In genomic region chr2:39133215-39133851, GRCh38 we compare ENCODE assay signal across 24 cellular contexts. TPM values are rescaled to one million over a fixed set of nuclear protein-coding genes. Genes with fewer than 3 reads are reported as not detected.
DNase-seq lines count a peak whose midpoint lies in the region; ATAC-seq and TF ChIP-seq lines count a peak whose summit lies in the region.
"Had no signal": no experiment of that assay in that cellular context is flagged by ENCODE, and none has a peak within 500 bp of the region (broad histone marks: within the 10 kb centered on the region; RNA-seq: fewer than 3 reads in every experiment).

No MANE protein-coding gene starts in this region.

- no peak overlapping the region for H3K4me3 ChIP-seq in uterus
- H3K4me3 ChIP-seq: BLaER1 treated with 17β-estradiol and CSF1 and Interleukin-3, amounts not matched to agents 10 nM and 100 nM; GM23248; PC-9 had no signal

- TF ChIP-seq POLR2A in uterus (IDR thresholded peaks at IDR 0.05): no peak

- no peak overlapping the region for H3K4me3 Mint-ChIP-seq in activated CD4-positive, alpha-beta T cell treated with anti-CD3 and anti-CD28 coated beads, Interleukin-2, amount 10 ng/mL, durations not matched to agents 7 days and 5 days
- H3K4me3 Mint-ChIP-seq in activated naive CD8-positive, alpha-beta T cell treated with anti-CD3 and anti-CD28 coated beads, Interleukin-2, amount 10 ng/mL, durations not matched to agents 7 days and 5 days: peak overlapping the region; percentile 35
- H3K4me3 Mint-ChIP-seq in activated naive CD8-positive, alpha-beta T cell treated with anti-CD3 and anti-CD28 coated beads, Interleukin-2, amount 50 U/mL, for 24 hours: no peak overlapping the region
- H3K4me3 Mint-ChIP-seq in activated B cell treated with CpG ODN at 0.5 μM for 24 hours: no peak overlapping the region
- H3K4me3 Mint-ChIP-seq in CD4-positive, alpha-beta T cell: no peak overlapping the region
- H3K4me3 Mint-ChIP-seq: H9 had no signal

- intact Hi-C loops in activated B cell treated with CpG ODN at 0.5 μM for 24 hours (cut with micrococcal nuclease): no loop called here
- intact Hi-C loops in uterus (cut with DNase I; ENCODE audit: low total_unique reads): no loop called here
- intact Hi-C loops in CD4-positive, alpha-beta T cell (cut with DNase I, micrococcal nuclease): no loop called here

- H3K27me3 ChIP-seq in uterus: no peaks in the 10 kb centered on the region
- no peaks in the 10 kb centered on the region for H3K27me3 ChIP-seq in CD4-positive, alpha-beta T cell (ENCODE audit: control insufficient read depth, insufficient read depth, low read length)
- H3K27me3 ChIP-seq: BLaER1 treated with 17β-estradiol and CSF1 and Interleukin-3, amounts not matched to agents 10 nM and 100 nM had no signal

- H3K36me3 ChIP-seq in uterus: no peaks in the 10 kb centered on the region
- H3K36me3 ChIP-seq: BLaER1 treated with 17β-estradiol and CSF1 and Interleukin-3, amounts not matched to agents 10 nM and 100 nM had no signal

- no peak for DNase-seq in activated CD4-positive, alpha-beta T cell treated with anti-CD3 and anti-CD28 coated beads, Interleukin-2, amount 10 ng/mL, durations not matched to agents 7 days and 5 days
- no peak for DNase-seq in activated CD4-positive, alpha-beta T cell treated with anti-CD3 and anti-CD28 coated beads for 48 hours
- no peak for DNase-seq in activated naive CD8-positive, alpha-beta T cell treated with anti-CD3 and anti-CD28 coated beads, Interleukin-2, amount 10 ng/mL, durations not matched to agents 7 days and 5 days
- no peak for DNase-seq in activated naive CD8-positive, alpha-beta T cell treated with anti-CD3 and anti-CD28 coated beads, Interleukin-2, amount 50 U/mL, for 24 hours
- DNase-seq in activated B cell treated with CpG ODN at 0.5 μM for 24 hours (no peak), uterus (no peak)
- no peak for DNase-seq in CD4-positive, alpha-beta T cell
- DNase-seq: 8988T, GM23248, H9, IMR-90, MV-4-11, NCI-H1105 treated with DMSO at 0.1 percent for 48 hours, NCI-H1694, NCI-H2081, NCI-H2171, NCI-H345, NCI-H526, PC-9, SHP77 treated with DMSO at 0.1 percent for 48 hours, SK-N-SH had no signal

- POLR2A ChIA-PET in activated CD4-positive, alpha-beta T cell treated with anti-CD3 and anti-CD28 coated beads, Interleukin-2, amount 10 ng/mL, durations not matched to agents 7 days and 5 days (lab: Charles Lee): no interaction called here
- POLR2A ChIA-PET in activated naive CD8-positive, alpha-beta T cell treated with anti-CD3 and anti-CD28 coated beads, Interleukin-2, amount 10 ng/mL, durations not matched to agents 7 days and 5 days (lab: Charles Lee): interaction anchor here (1.2 to 2.6 kb wide), 8 partner anchors 9 to 96 kb away, joined by 3 to 17 read pairs (median 7); partner anchors contain the start of gene SOS1
- POLR2A ChIA-PET in activated B cell treated with CpG ODN at 0.5 μM for 24 hours (lab: Charles Lee): interaction anchor here (2.1 kb wide), 1 partner anchor 9 kb away, joined by 17 read pairs; no protein-coding TSS in a partner anchor
- POLR2A ChIA-PET in CD4-positive, alpha-beta T cell (lab: Charles Lee): interaction anchor here (0.7 to 3.2 kb wide), 3 partner anchors 9 to 13 kb away, joined by 3 to 14 read pairs (median 5); partner anchors contain the start of gene SOS1

- H3K27ac Mint-ChIP-seq in activated CD4-positive, alpha-beta T cell treated with anti-CD3 and anti-CD28 coated beads, Interleukin-2, amount 10 ng/mL, durations not matched to agents 7 days and 5 days: peak overlapping the region; percentile 65
- peak overlapping the region; percentile 78 for H3K27ac Mint-ChIP-seq in activated naive CD8-positive, alpha-beta T cell treated with anti-CD3 and anti-CD28 coated beads, Interleukin-2, amount 10 ng/mL, durations not matched to agents 7 days and 5 days
- H3K27ac Mint-ChIP-seq in activated naive CD8-positive, alpha-beta T cell treated with anti-CD3 and anti-CD28 coated beads, Interleukin-2, amount 50 U/mL, for 24 hours: no peak overlapping the region
- H3K27ac Mint-ChIP-seq in activated B cell treated with CpG ODN at 0.5 μM for 24 hours: peak overlapping the region; percentile 3
- no peak overlapping the region for H3K27ac Mint-ChIP-seq in CD4-positive, alpha-beta T cell
- H3K27ac Mint-ChIP-seq: H9 had no signal

- CTCF ChIA-PET in activated CD4-positive, alpha-beta T cell treated with anti-CD3 and anti-CD28 coated beads, Interleukin-2, amount 10 ng/mL, durations not matched to agents 7 days and 5 days (lab: Charles Lee): interaction anchor here (0.6 to 2.1 kb wide), 5 partner anchors 9 to 56 kb away, joined by 4 to 10 read pairs (median 4); no protein-coding TSS in a partner anchor
- CTCF ChIA-PET in activated B cell treated with CpG ODN at 0.5 μM for 24 hours (lab: Charles Lee): interaction anchor here (0.9 to 2.3 kb wide), 4 partner anchors 9 to 94 kb away, joined by 3 to 7 read pairs (median 3); partner anchors contain the start of gene SOS1
- CTCF ChIA-PET in CD4-positive, alpha-beta T cell (lab: Charles Lee): interaction anchor here (0.9 to 1.1 kb wide), 2 partner anchors 8 to 85 kb away, joined by 3 to 4 read pairs; no protein-coding TSS in a partner anchor

- H3K9me3 Mint-ChIP-seq in activated CD4-positive, alpha-beta T cell treated with anti-CD3 and anti-CD28 coated beads, Interleukin-2, amount 10 ng/mL, durations not matched to agents 7 days and 5 days: peaks cover 11% of the 10 kb centered on the region
- no peaks in the 10 kb centered on the region for H3K9me3 Mint-ChIP-seq in activated naive CD8-positive, alpha-beta T cell treated with anti-CD3 and anti-CD28 coated beads, Interleukin-2, amount 10 ng/mL, durations not matched to agents 7 days and 5 days
- H3K9me3 Mint-ChIP-seq in activated naive CD8-positive, alpha-beta T cell treated with anti-CD3 and anti-CD28 coated beads, Interleukin-2, amount 50 U/mL, for 24 hours: no peaks in the 10 kb centered on the region
- no peaks in the 10 kb centered on the region for H3K9me3 Mint-ChIP-seq in activated B cell treated with CpG ODN at 0.5 μM for 24 hours
- H3K9me3 Mint-ChIP-seq in CD4-positive, alpha-beta T cell: no peaks in the 10 kb centered on the region
- H3K9me3 Mint-ChIP-seq: H9 had no signal

- H3K36me3 Mint-ChIP-seq in activated CD4-positive, alpha-beta T cell treated with anti-CD3 and anti-CD28 coated beads, Interleukin-2, amount 10 ng/mL, durations not matched to agents 7 days and 5 days (ENCODE audit: low read depth): peaks cover 25% of the 10 kb centered on the region
- H3K36me3 Mint-ChIP-seq in activated naive CD8-positive, alpha-beta T cell treated with anti-CD3 and anti-CD28 coated beads, Interleukin-2, amount 10 ng/mL, durations not matched to agents 7 days and 5 days: peaks cover 1% of the 10 kb centered on the region
- no peaks in the 10 kb centered on the region for H3K36me3 Mint-ChIP-seq in activated naive CD8-positive, alpha-beta T cell treated with anti-CD3 and anti-CD28 coated beads, Interleukin-2, amount 50 U/mL, for 24 hours (ENCODE audit: low read depth)
- no peaks in the 10 kb centered on the region for H3K36me3 Mint-ChIP-seq in activated B cell treated with CpG ODN at 0.5 μM for 24 hours (ENCODE audit: low read depth)
- no peaks in the 10 kb centered on the region for H3K36me3 Mint-ChIP-seq in CD4-positive, alpha-beta T cell (ENCODE audit: low read depth)

- no peaks in the 10 kb centered on the region for H3K4me1 ChIP-seq in uterus

- H3K27ac ChIP-seq in uterus: no peak overlapping the region
- H3K27ac ChIP-seq in CD4-positive, alpha-beta T cell (ENCODE audit: low read depth, low read length): no peak overlapping the region
- H3K27ac ChIP-seq: BLaER1 treated with 17β-estradiol and CSF1 and Interleukin-3, amounts not matched to agents 10 nM and 100 nM; GM23248; PC-9; RWPE1 had no signal

- H3K9me3 ChIP-seq in uterus: no peaks in the 10 kb centered on the region
- H3K9me3 ChIP-seq in CD4-positive, alpha-beta T cell (ENCODE audit: control insufficient read depth, low read length): no peaks in the 10 kb centered on the region
- H3K9me3 ChIP-seq: BLaER1 treated with 17β-estradiol and CSF1 and Interleukin-3, amounts not matched to agents 10 nM and 100 nM; SK-N-SH had no signal

- TF ChIP-seq CTCF in activated B cell treated with CpG ODN at 0.5 μM for 24 hours (IDR thresholded peaks at IDR 0.05) (no peak), uterus (IDR thresholded peaks at IDR 0.05) (no peak)
- TF ChIP-seq CTCF in CD4-positive, alpha-beta T cell (IDR thresholded peaks at IDR 0.05): no peak

- ATAC-seq in activated naive CD8-positive, alpha-beta T cell treated with anti-CD3 and anti-CD28 coated beads, Interleukin-2, amount 10 ng/mL, durations not matched to agents 7 days and 5 days (ENCODE audit: low read depth): peak; percentile 24
- no peak for ATAC-seq in activated naive CD8-positive, alpha-beta T cell treated with anti-CD3 and anti-CD28 coated beads, Interleukin-2, amount 50 U/mL, for 24 hours
- ATAC-seq in activated B cell treated with CpG ODN at 0.5 μM for 24 hours (ENCODE audit: low read depth) (no peak), HG02610 (IDR thresholded peaks at IDR 0.05; ENCODE audit: unreplicated experiment) (no peak)
- no peak for ATAC-seq in CD4-positive, alpha-beta T cell (ENCODE audit: poor library complexity)

- peaks cover 82% of the 10 kb centered on the region for H3K4me1 Mint-ChIP-seq in activated CD4-positive, alpha-beta T cell treated with anti-CD3 and anti-CD28 coated beads, Interleukin-2, amount 10 ng/mL, durations not matched to agents 7 days and 5 days
- peaks cover 68% of the 10 kb centered on the region for H3K4me1 Mint-ChIP-seq in activated naive CD8-positive, alpha-beta T cell treated with anti-CD3 and anti-CD28 coated beads, Interleukin-2, amount 10 ng/mL, durations not matched to agents 7 days and 5 days
- H3K4me1 Mint-ChIP-seq in activated naive CD8-positive, alpha-beta T cell treated with anti-CD3 and anti-CD28 coated beads, Interleukin-2, amount 50 U/mL, for 24 hours: peaks cover 48% of the 10 kb centered on the region
- peaks cover 36% of the 10 kb centered on the region for H3K4me1 Mint-ChIP-seq in activated B cell treated with CpG ODN at 0.5 μM for 24 hours
- peaks cover 52% of the 10 kb centered on the region for H3K4me1 Mint-ChIP-seq in CD4-positive, alpha-beta T cell (ENCODE audit: low read depth)
- H3K4me1 Mint-ChIP-seq: H9 had no signal

- H3K27me3 Mint-ChIP-seq in activated CD4-positive, alpha-beta T cell treated with anti-CD3 and anti-CD28 coated beads, Interleukin-2, amount 10 ng/mL, durations not matched to agents 7 days and 5 days: no peaks in the 10 kb centered on the region
- no peaks in the 10 kb centered on the region for H3K27me3 Mint-ChIP-seq in activated naive CD8-positive, alpha-beta T cell treated with anti-CD3 and anti-CD28 coated beads, Interleukin-2, amount 10 ng/mL, durations not matched to agents 7 days and 5 days
- H3K27me3 Mint-ChIP-seq in activated naive CD8-positive, alpha-beta T cell treated with anti-CD3 and anti-CD28 coated beads, Interleukin-2, amount 50 U/mL, for 24 hours: no peaks in the 10 kb centered on the region
- H3K27me3 Mint-ChIP-seq in activated B cell treated with CpG ODN at 0.5 μM for 24 hours: no peaks in the 10 kb centered on the region
- H3K27me3 Mint-ChIP-seq in CD4-positive, alpha-beta T cell: no peaks in the 10 kb centered on the region

RNA-seq across cellular contexts. Expression of gene SOS1, which starts 12.5 kb away (rescaled TPM):
- 100 to 1,000 TPM; 204 to 209 TPM for total RNA-seq in activated CD4-positive, alpha-beta T cell treated with anti-CD3 and anti-CD28 coated beads, Interleukin-2, amount 10 ng/mL, durations not matched to agents 7 days and 5 days
- 100 to 1,000 TPM; 154 to 168 TPM for total RNA-seq in activated naive CD8-positive, alpha-beta T cell treated with anti-CD3 and anti-CD28 coated beads, Interleukin-2, amount 10 ng/mL, durations not matched to agents 7 days and 5 days
- total RNA-seq in activated B cell treated with CpG ODN at 0.5 μM for 24 hours (39.2 and 51.9 TPM in 2 replicates), uterus (100 to 1,000 TPM in 1 of 4 donors, 10 to 100 TPM in 3; 13.3 to 107 (median 40.8) TPM)
- total RNA-seq in CD4-positive, alpha-beta T cell: 10 to 100 TPM; 16.4 to 16.9 TPM

Comparison
In these comparisons a context has a peak if more than half of its experiments do, and no peak if none do; other contexts are left out.
1. H3K27ac Mint-ChIP-seq: peak in activated CD4-positive, alpha-beta T cell treated with anti-CD3 and anti-CD28 coated beads, Interleukin-2, amount 10 ng/mL, durations not matched to agents 7 days and 5 days (single experiment), activated naive CD8-positive, alpha-beta T cell treated with anti-CD3 and anti-CD28 coated beads, Interleukin-2, amount 10 ng/mL, durations not matched to agents 7 days and 5 days (single experiment) and activated B cell treated with CpG ODN at 0.5 μM for 24 hours (single experiment); none in activated naive CD8-positive, alpha-beta T cell treated with anti-CD3 and anti-CD28 coated beads, Interleukin-2, amount 50 U/mL, for 24 hours (single experiment) and CD4-positive, alpha-beta T cell (single experiment).